ENCODE assay signal across 1 cellular context in genomic region chr17:4607773-4608187, GRCh38.
TF ChIP-seq lines count a peak whose summit lies in the region.

No MANE protein-coding gene starts in this region.

TF ChIP-seq in HEK293, 187 proteins besides CTCF, POLR2A, EP300 and RAD21 (continued from another document):
- TF ChIP-seq ZNF398 (tag by site-specific recombination; IDR thresholded peaks at IDR 0.05) (0 out of 2 replicates have a peak, but pooled peaks have one; percentile 32), ZNF19 (tag by site-specific recombination; IDR thresholded peaks at IDR 0.05; ENCODE audit: low read depth) (no peak), ZNF791 (tag by site-specific recombination; IDR thresholded peaks at IDR 0.05) (no peak), ZNF335 (tag by site-specific recombination; conservative IDR thresholded peaks at IDR 0.05) (peak; percentile 26; the same call in 1 of the 2 replicates), IKZF3 (tag by site-specific recombination; IDR thresholded peaks at IDR 0.05) (no peak), KLF16 (tag by site-specific recombination; IDR thresholded peaks at IDR 0.05) (no peak), MEIS1 (CRISPR knock-in tag; IDR thresholded peaks at IDR 0.05; ENCODE audit: borderline replicate concordance) (no peak), ZNF341 (tag by site-specific recombination; IDR thresholded peaks at IDR 0.05; ENCODE audit: low read depth) (peak; percentile 54), TRIM28 (IDR thresholded peaks at IDR 0.05; ENCODE audit: borderline replicate concordance, low read length) (peak; percentile 53; the same call in 1 of the 2 replicates), PRDM10 (tag by site-specific recombination; IDR thresholded peaks at IDR 0.05) (0 out of 2 replicates have a peak, but pooled peaks have one; percentile 9), SCRT1 (tag by site-specific recombination; IDR thresholded peaks at IDR 0.05; ENCODE audit: borderline replicate concordance) (peak; percentile 45; the same call in 1 of the 2 replicates), PRDM6 (tag by site-specific recombination; IDR thresholded peaks at IDR 0.05) (peak; percentile 87; the same call in 1 of the 2 replicates)
